In genomic region chr4:26779674-26780073, GRCh38 we compare ENCODE assay signal across 16 cellular contexts.
DNase-seq lines count a peak whose midpoint lies in the region; FAIRE-seq and TF ChIP-seq lines count a peak whose summit lies in the region.
"Had no signal": no experiment of that assay in that cellular context is flagged by ENCODE, and none has a peak within 500 bp of the region (broad histone marks: within the 10 kb centered on the region; RNA-seq: fewer than 3 reads in every experiment).

No MANE protein-coding gene starts in this region.

- 63 to 86% (median 77%) methylated on average over 2 of the region's 2 CpGs for WGBS in ovary, 3 donors

- peak overlapping the region in 4 of 5 experiments; percentile 36 to 94 (median 76) for H3K27ac Mint-ChIP-seq in brain
- no peak overlapping the region for H3K27ac Mint-ChIP-seq in activated T-helper 2 cell treated with anti-CD3 and anti-CD28 coated beads, Interferon-gamma antibody, Interleukin-2, Interleukin-4, amounts not matched to agents 10 μg/mL and 5 μg/mL and 100 μg/mL, durations not matched to agents 14 hours and 24 hours and 36 hours
- H3K27ac Mint-ChIP-seq in activated CD4-positive, alpha-beta T cell treated with anti-CD3 and anti-CD28 coated beads, Interleukin-2, amount 10 ng/mL, durations not matched to agents 24 days and 14 days, result no peak overlapping the region
- H3K27ac Mint-ChIP-seq: nephron progenitor cell had no signal

- H3K27ac ChIP-seq in BLaER1 treated with 17β-estradiol and CSF1 and Interleukin-3, amounts not matched to agents 10 nM and 100 nM, result peak overlapping the region in 7 of 11 experiments; percentile 9 to 76 (median 70); a peak in 13 of 22 replicates
- no peak overlapping the region for H3K27ac ChIP-seq in ovary
- H3K27ac ChIP-seq: adrenal gland, C4-2B, WERI-Rb-1 had no signal

- TF ChIP-seq CTCF in brain (conservative IDR thresholded peaks at IDR 0.05), result no peak
- TF ChIP-seq CTCF in ovary (IDR thresholded peaks at IDR 0.05), result no peak

- H4K20me1 ChIP-seq in BLaER1 treated with 17β-estradiol and CSF1 and Interleukin-3, amounts not matched to agents 10 nM and 100 nM, result no peaks in the 10 kb centered on the region

- no peak overlapping the region for H3K4me3 Mint-ChIP-seq in brain
- H3K4me3 Mint-ChIP-seq in activated T-helper 2 cell treated with anti-CD3 and anti-CD28 coated beads, Interferon-gamma antibody, Interleukin-2, Interleukin-4, amounts not matched to agents 10 μg/mL and 5 μg/mL and 100 μg/mL, durations not matched to agents 14 hours and 24 hours and 36 hours (ENCODE audit: low read depth), result no peak overlapping the region
- no peak overlapping the region for H3K4me3 Mint-ChIP-seq in activated CD4-positive, alpha-beta T cell treated with anti-CD3 and anti-CD28 coated beads, Interleukin-2, amount 10 ng/mL, durations not matched to agents 24 days and 14 days
- H3K4me3 Mint-ChIP-seq: nephron progenitor cell had no signal

- no peaks in the 10 kb centered on the region for H3K27me3 Mint-ChIP-seq in brain
- H3K27me3 Mint-ChIP-seq in activated T-helper 2 cell treated with anti-CD3 and anti-CD28 coated beads, Interferon-gamma antibody, Interleukin-2, Interleukin-4, amounts not matched to agents 10 μg/mL and 5 μg/mL and 100 μg/mL, durations not matched to agents 14 hours and 24 hours and 36 hours (ENCODE audit: low read depth), result no peaks in the 10 kb centered on the region
- H3K27me3 Mint-ChIP-seq in activated CD4-positive, alpha-beta T cell treated with anti-CD3 and anti-CD28 coated beads, Interleukin-2, amount 10 ng/mL, durations not matched to agents 24 days and 14 days, result no peaks in the 10 kb centered on the region

- H3K36me3 Mint-ChIP-seq in brain, result peaks cover 49% of the 10 kb centered on the region
- no peaks in the 10 kb centered on the region for H3K36me3 Mint-ChIP-seq in activated T-helper 2 cell treated with anti-CD3 and anti-CD28 coated beads, Interferon-gamma antibody, Interleukin-2, Interleukin-4, amounts not matched to agents 10 μg/mL and 5 μg/mL and 100 μg/mL, durations not matched to agents 14 hours and 24 hours and 36 hours (ENCODE audit: low read depth)
- peaks cover 2% of the 10 kb centered on the region for H3K36me3 Mint-ChIP-seq in activated CD4-positive, alpha-beta T cell treated with anti-CD3 and anti-CD28 coated beads, Interleukin-2, amount 10 ng/mL, durations not matched to agents 24 days and 14 days (ENCODE audit: low read depth)

- H3K9me3 ChIP-seq in BLaER1 treated with 17β-estradiol and CSF1 and Interleukin-3, amounts not matched to agents 10 nM and 100 nM (replicated peaks in 1 of 11), result peaks cover 14 to 55% (median 39%) of the 10 kb centered on the region in 11 experiments; a peak in 19 of 22 replicates
- no peaks in the 10 kb centered on the region for H3K9me3 ChIP-seq in ovary
- H3K9me3 ChIP-seq: adrenal gland had no signal

- H3K4me1 ChIP-seq in BLaER1 treated with 17β-estradiol and CSF1 and Interleukin-3, amounts not matched to agents 10 nM and 100 nM, result peaks cover 12 to 47% (median 41%) of the 10 kb centered on the region in 10 experiments
- H3K4me1 ChIP-seq in ovary (ENCODE audit: insufficient read depth), result peaks cover 2% of the 10 kb centered on the region
- H3K4me1 ChIP-seq: adrenal gland had no signal

- no peak for TF ChIP-seq POLR2A in ovary (IDR thresholded peaks at IDR 0.05)

- TF ChIP-seq EP300 in ovary (IDR thresholded peaks at IDR 0.05), result no peak

- peak overlapping the region in 1 of 10 experiments; percentile 2; a peak in 1 of 20 replicates for H3K4me3 ChIP-seq in BLaER1 treated with 17β-estradiol and CSF1 and Interleukin-3, amounts not matched to agents 10 nM and 100 nM
- no peak overlapping the region for H3K4me3 ChIP-seq in ovary
- H3K4me3 ChIP-seq: adrenal gland, K562 had no signal

- peaks cover 0 to 7% (median 0%) of the 10 kb centered on the region in 11 experiments; a peak in 5 of 22 replicates for H3K36me3 ChIP-seq in BLaER1 treated with 17β-estradiol and CSF1 and Interleukin-3, amounts not matched to agents 10 nM and 100 nM
- no peaks in the 10 kb centered on the region for H3K36me3 ChIP-seq in ovary
- H3K36me3 ChIP-seq: adrenal gland, WERI-Rb-1 had no signal

- H3K9me3 Mint-ChIP-seq in brain, result no peaks in the 10 kb centered on the region
- H3K9me3 Mint-ChIP-seq in activated T-helper 2 cell treated with anti-CD3 and anti-CD28 coated beads, Interferon-gamma antibody, Interleukin-2, Interleukin-4, amounts not matched to agents 10 μg/mL and 5 μg/mL and 100 μg/mL, durations not matched to agents 14 hours and 24 hours and 36 hours, result no peaks in the 10 kb centered on the region
- no peaks in the 10 kb centered on the region for H3K9me3 Mint-ChIP-seq in activated CD4-positive, alpha-beta T cell treated with anti-CD3 and anti-CD28 coated beads, Interleukin-2, amount 10 ng/mL, durations not matched to agents 24 days and 14 days
- H3K9me3 Mint-ChIP-seq: nephron progenitor cell had no signal

- H3K4me1 Mint-ChIP-seq in brain, result peaks cover 18% of the 10 kb centered on the region
- H3K4me1 Mint-ChIP-seq in activated T-helper 2 cell treated with anti-CD3 and anti-CD28 coated beads, Interferon-gamma antibody, Interleukin-2, Interleukin-4, amounts not matched to agents 10 μg/mL and 5 μg/mL and 100 μg/mL, durations not matched to agents 14 hours and 24 hours and 36 hours (ENCODE audit: low read depth), result no peaks in the 10 kb centered on the region
- H3K4me1 Mint-ChIP-seq in activated CD4-positive, alpha-beta T cell treated with anti-CD3 and anti-CD28 coated beads, Interleukin-2, amount 10 ng/mL, durations not matched to agents 24 days and 14 days, result peaks cover 2% of the 10 kb centered on the region

- H3K9ac ChIP-seq in BLaER1 treated with 17β-estradiol and CSF1 and Interleukin-3, amounts not matched to agents 10 nM and 100 nM, result peak overlapping the region in 2 of 11 experiments; percentile 25 to 31; a peak in 2 of 22 replicates

- no peaks in the 10 kb centered on the region for H3K27me3 ChIP-seq in BLaER1 treated with 17β-estradiol and CSF1 and Interleukin-3, amounts not matched to agents 10 nM and 100 nM
- H3K27me3 ChIP-seq in ovary, result no peaks in the 10 kb centered on the region
- H3K27me3 ChIP-seq: adrenal gland had no signal

- H3K4me2 ChIP-seq in BLaER1 treated with 17β-estradiol and CSF1 and Interleukin-3, amounts not matched to agents 10 nM and 100 nM, result peak overlapping the region; percentile 17 to 74 (median 65); a peak in 20 of 22 replicates

- FAIRE-seq in frontal cortex (lab: Jason Lieb, UNC), result no peak
- FAIRE-seq: K562 had no signal

- intact Hi-C loops in activated T-helper 2 cell treated with anti-CD3 and anti-CD28 coated beads, Interferon-gamma antibody, Interleukin-2, Interleukin-4, amounts not matched to agents 10 μg/mL and 5 μg/mL and 100 μg/mL, durations not matched to agents 14 hours and 24 hours and 36 hours (cut with micrococcal nuclease), result no loop called here
- intact Hi-C loops in ovary (cut with DNase I), result no loop called here
- intact Hi-C loops in activated CD4-positive, alpha-beta T cell treated with anti-CD3 and anti-CD28 coated beads, Interleukin-2, amount 10 ng/mL, durations not matched to agents 24 days and 14 days (cut with micrococcal nuclease), result no loop called here

- DNase-seq in NCI-H1694 (lab: John Stamatoyannopoulos, UW) (peak; percentile 42), iris pigment epithelial cell (ENCODE audit: low read depth) (peak; percentile 17), ovary (no peak), frontal cortex (ENCODE audit: low spot score in 2 of 2) (no peak)
- no peak for DNase-seq in activated T-helper 2 cell treated with anti-CD3 and anti-CD28 coated beads, Interferon-gamma antibody, Interleukin-2, Interleukin-4, amounts not matched to agents 10 μg/mL and 5 μg/mL and 100 μg/mL, durations not matched to agents 14 hours and 24 hours and 36 hours (ENCODE audit: low spot score)
- no peak for DNase-seq in activated CD4-positive, alpha-beta T cell treated with anti-CD3 and anti-CD28 coated beads, Interleukin-2, amount 10 ng/mL, durations not matched to agents 24 days and 14 days
- DNase-seq: activated CD8-positive, alpha-beta memory T cell treated with anti-CD3 and anti-CD28 coated beads, Interleukin-2, amount 50 U/mL, for 48 hours; erythroblast; NCI-H2227 treated with DMSO at 0.1 percent for 48 hours; nephron progenitor cell; WERI-Rb-1 had no signal

Comparison
In these comparisons a context has a peak if more than half of its experiments do, and no peak if none do; other contexts are left out.
1. H3K27ac ChIP-seq: peak in BLaER1 treated with 17β-estradiol and CSF1 and Interleukin-3, amounts not matched to agents 10 nM and 100 nM (7 of 11); none in ovary (0 of 2).
2. DNase-seq: peak in NCI-H1694 (single experiment) and iris pigment epithelial cell (single experiment); none in activated T-helper 2 cell treated with anti-CD3 and anti-CD28 coated beads, Interferon-gamma antibody, Interleukin-2, Interleukin-4, amounts not matched to agents 10 μg/mL and 5 μg/mL and 100 μg/mL, durations not matched to agents 14 hours and 24 hours and 36 hours (single experiment), ovary (0 of 5), frontal cortex (0 of 2) and activated CD4-positive, alpha-beta T cell treated with anti-CD3 and anti-CD28 coated beads, Interleukin-2, amount 10 ng/mL, durations not matched to agents 24 days and 14 days (single experiment).
3. H3K27ac Mint-ChIP-seq: peak in brain (4 of 5); none in activated T-helper 2 cell treated with anti-CD3 and anti-CD28 coated beads, Interferon-gamma antibody, Interleukin-2, Interleukin-4, amounts not matched to agents 10 μg/mL and 5 μg/mL and 100 μg/mL, durations not matched to agents 14 hours and 24 hours and 36 hours (single experiment) and activated CD4-positive, alpha-beta T cell treated with anti-CD3 and anti-CD28 coated beads, Interleukin-2, amount 10 ng/mL, durations not matched to agents 24 days and 14 days (single experiment).